ENCODE assay signal across 32 cellular contexts in the genomic region with DNA sequence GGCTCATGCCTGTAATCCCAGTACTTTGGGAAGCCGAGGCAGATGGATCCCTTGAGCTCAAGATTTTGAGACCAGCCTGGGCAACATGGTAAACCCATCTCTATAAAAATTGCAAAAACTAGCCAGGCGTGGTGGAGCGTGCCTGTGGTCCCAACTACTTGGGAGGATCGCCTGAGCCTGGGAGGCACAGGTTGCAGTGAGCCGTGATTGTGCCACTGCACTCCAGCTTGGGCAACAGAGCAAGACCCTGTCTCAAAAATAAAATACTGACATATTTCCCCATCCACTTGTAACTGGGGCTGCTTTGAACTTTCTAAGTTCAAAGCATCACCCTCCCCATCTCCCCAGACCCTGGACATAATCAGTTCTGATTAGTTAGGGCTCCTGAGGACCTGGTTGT. TPM values are rescaled to one million over a fixed set of nuclear protein-coding genes. Genes with fewer than 3 reads are reported as not detected.
"Had no signal": no experiment of that assay in that cellular context is flagged by ENCODE, and none has a peak within 500 bp of the region (broad histone marks: within the 10 kb centered on the region; RNA-seq: fewer than 3 reads in every experiment).

No MANE protein-coding gene starts in this region.

- H3K27me3 Mint-ChIP-seq: activated T-cell treated with anti-CD3 and anti-CD28 coated beads, Interleukin-2, amount 50 U/mL, for 24 hours had no signal

- H3K27ac Mint-ChIP-seq: activated CD8-positive, alpha-beta T cell treated with anti-CD3 and anti-CD28 coated beads, Interleukin-2, amount 10 ng/mL, durations not matched to agents 7 days and 5 days; activated naive CD4-positive, alpha-beta T cell treated with anti-CD3 and anti-CD28 coated beads, Interleukin-2, amount 50 U/mL, for 72 hours; activated naive CD8-positive, alpha-beta T cell treated with anti-CD3 and anti-CD28 coated beads, Interleukin-2, amount 50 U/mL, for 24 hours; activated T-cell treated with anti-CD3 and anti-CD28 coated beads, Interleukin-2, amount 50 U/mL, for 24 hours; activated T-helper 1 cell treated with anti-CD3 and anti-CD28 coated beads, Interleukin-12 subunit alpha, Interleukin-12 subunit beta, Interleukin-2, Interleukin-4 antibody, amounts not matched to agents 30 ng/mL and 10 ng/mL and 1 ng/mL, durations not matched to agents 14 hours and 24 hours and 36 hours; T-helper 2 cell treated with Interferon-gamma antibody and Interleukin-4, amounts not matched to agents 5 μg/mL and 100 μg/mL, for 36 hours had no signal

- H3K9ac ChIP-seq: SK-N-SH had no signal

- H3K9me3 Mint-ChIP-seq: activated naive CD4-positive, alpha-beta T cell treated with anti-CD3 and anti-CD28 coated beads, Interleukin-2, amount 50 U/mL, for 72 hours; activated naive CD8-positive, alpha-beta T cell treated with anti-CD3 and anti-CD28 coated beads, Interleukin-2, amount 50 U/mL, for 24 hours; activated T-cell treated with anti-CD3 and anti-CD28 coated beads, Interleukin-2, amount 50 U/mL, for 24 hours; activated T-helper 1 cell treated with anti-CD3 and anti-CD28 coated beads, Interleukin-12 subunit alpha, Interleukin-12 subunit beta, Interleukin-2, Interleukin-4 antibody, amounts not matched to agents 30 ng/mL and 10 ng/mL and 1 ng/mL, durations not matched to agents 14 hours and 24 hours and 36 hours; T-helper 2 cell treated with Interferon-gamma antibody and Interleukin-4, amounts not matched to agents 5 μg/mL and 100 μg/mL, for 36 hours had no signal

- FAIRE-seq: bronchial epithelial cell had no signal

- ATAC-seq: activated CD8-positive, alpha-beta T cell treated with anti-CD3 and anti-CD28 coated beads, Interleukin-2, amount 10 ng/mL, durations not matched to agents 7 days and 5 days; activated naive CD8-positive, alpha-beta T cell treated with anti-CD3 and anti-CD28 coated beads, Interleukin-2, amount 50 U/mL, for 24 hours; body of pancreas; Right ventricle myocardium inferior had no signal

- H3K27me3 ChIP-seq: ascending aorta had no signal

- H3K4me2 ChIP-seq: SK-N-SH had no signal

- H3K27ac ChIP-seq: ascending aorta, body of pancreas had no signal

- H3K36me3 ChIP-seq: ascending aorta, MG63 had no signal

- H3K36me3 Mint-ChIP-seq: activated naive CD4-positive, alpha-beta T cell treated with anti-CD3 and anti-CD28 coated beads, Interleukin-2, amount 50 U/mL, for 72 hours had no signal

- H3K9me3 ChIP-seq: ascending aorta, body of pancreas, MG63, SK-N-SH had no signal

- H3K4me3 Mint-ChIP-seq: activated CD8-positive, alpha-beta T cell treated with anti-CD3 and anti-CD28 coated beads, Interleukin-2, amount 10 ng/mL, durations not matched to agents 7 days and 5 days; activated naive CD8-positive, alpha-beta T cell treated with anti-CD3 and anti-CD28 coated beads, Interleukin-2, amount 50 U/mL, for 24 hours; activated T-cell treated with anti-CD3 and anti-CD28 coated beads, Interleukin-2, amount 50 U/mL, for 24 hours; activated T-helper 1 cell treated with anti-CD3 and anti-CD28 coated beads, Interleukin-12 subunit alpha, Interleukin-12 subunit beta, Interleukin-2, Interleukin-4 antibody, amounts not matched to agents 30 ng/mL and 10 ng/mL and 1 ng/mL, durations not matched to agents 14 hours and 24 hours and 36 hours; T-helper 2 cell treated with Interferon-gamma antibody and Interleukin-4, amounts not matched to agents 5 μg/mL and 100 μg/mL, for 36 hours had no signal

- DNase-seq: activated CD4-positive, alpha-beta T cell treated with anti-CD3 and anti-CD28 coated beads for 48 hours; activated CD4-positive, alpha-beta T cell treated with anti-CD3 and anti-CD28 coated beads, Interleukin-2, amount 50 U/mL, for 4 hours; activated CD4-positive, CD25-positive, alpha-beta regulatory T cell treated with anti-CD3 and anti-CD28 coated beads, Interleukin-2, amount 50 U/mL, for 72 hours; activated CD8-positive, alpha-beta memory T cell treated with anti-CD3 and anti-CD28 coated beads, Interleukin-2, amount 50 U/mL, for 48 hours; activated CD8-positive, alpha-beta T cell treated with anti-CD3 and anti-CD28 coated beads, Interleukin-2, amount 10 ng/mL, durations not matched to agents 7 days and 5 days; activated effector memory CD4-positive, alpha-beta T cell treated with Interleukin-2 at 50 U/mL for 16 hours; activated naive CD4-positive, alpha-beta T cell; activated naive CD8-positive, alpha-beta T cell treated with anti-CD3 and anti-CD28 coated beads, Interleukin-2, amount 50 U/mL, for 24 hours; activated T-cell treated with anti-CD3 and anti-CD28 coated beads, Interleukin-2, amount 50 U/mL, for 24 hours; amniotic stem cell; body of pancreas; central memory CD4-positive, alpha-beta T cell; MG63; MV-4-11; NCI-H1092 treated with DMSO at 0.1 percent for 48 hours; NCI-H1417 treated with DMSO at 0.1 percent for 48 hours; NCI-H1694; NCI-H2029; NCI-H2107; NCI-H345; NCI-H510A; NCI-H526 treated with DMSO at 0.1 percent for 48 hours; NCI-H82; SK-N-SH; SW 1271 had no signal

- H3K4me3 ChIP-seq: ascending aorta, body of pancreas, MG63 had no signal

- H3K4me1 ChIP-seq: ascending aorta, body of pancreas had no signal

RNA-seq across cellular contexts. Expression of a gene that starts 7.2 kb away (rescaled TPM):
- total RNA-seq: activated CD8-positive, alpha-beta T cell treated with anti-CD3 and anti-CD28 coated beads, Interleukin-2, amount 10 ng/mL, durations not matched to agents 7 days and 5 days; ascending aorta; OCI-LY7 had no signal

RNA-seq across cellular contexts. Expression of a gene that starts 27.5 kb away (rescaled TPM):
- total RNA-seq: activated T-helper 1 cell treated with anti-CD3 and anti-CD28 coated beads, Interleukin-12 subunit alpha, Interleukin-12 subunit beta, Interleukin-2, Interleukin-4 antibody, amounts not matched to agents 30 ng/mL and 10 ng/mL and 1 ng/mL, durations not matched to agents 14 hours and 24 hours and 36 hours; ascending aorta; body of pancreas; bronchial epithelial cell; Right ventricle myocardium inferior had no signal
